ENCODE assay signal across 8 cellular contexts in genomic region chr11:3840289-3840869, GRCh38. TPM values are rescaled to one million over a fixed set of nuclear protein-coding genes. Genes with fewer than 3 reads are reported as not detected.
DNase-seq lines count a peak whose midpoint lies in the region; ATAC-seq and TF ChIP-seq lines count a peak whose summit lies in the region.

No MANE protein-coding gene starts in this region.

- H3K9me2 ChIP-seq in SU-DHL-6 (replicated peaks; ENCODE audit: insufficient read depth, low read length), result no peaks in the 10 kb centered on the region

- intact Hi-C loops in thyroid gland (cut with DNase I), result no loop called here

- H3K36me3 ChIP-seq in SU-DHL-6 (ENCODE audit: low read length) (no peaks in the 10 kb centered on the region), lung (ENCODE audit: control insufficient read depth in 2 of 2, insufficient read depth in 2 of 2, low read length in 2 of 2) (no peaks in the 10 kb centered on the region), thyroid gland (no peaks in the 10 kb centered on the region)

- H3K27ac ChIP-seq in SU-DHL-6 (ENCODE audit: low read depth, low read length) (peak overlapping the region; percentile 91), lung (ENCODE audit: low read depth in 1 of 2, low read length in 1 of 2) (peak overlapping the region; percentile 76 to 94), thyroid gland (peak overlapping the region; percentile 96 to 99 (median 97))

- no peaks in the 10 kb centered on the region; the same call in 1 of the 2 replicates for H4K20me1 ChIP-seq in SU-DHL-6 (ENCODE audit: low read depth, low read length)

- H2AFZ ChIP-seq in SU-DHL-6 (ENCODE audit: low read depth, low read length, severe bottlenecking), result peak overlapping the region; percentile 32

- no peaks in the 10 kb centered on the region for H3K27me3 ChIP-seq in SU-DHL-6 (ENCODE audit: low read length)
- H3K27me3 ChIP-seq in lung (ENCODE audit: control insufficient read depth, insufficient read depth), result no peaks in the 10 kb centered on the region
- H3K27me3 ChIP-seq in thyroid gland, result no peaks in the 10 kb centered on the region

- DNase-seq in activated gamma-delta T cell treated with Interleukin-2 at 50 U/mL for 16 hours, result peak; percentile 32
- DNase-seq in activated gamma-delta T cell (lab: John Stamatoyannopoulos, UW), result no peak
- DNase-seq in cerebellar cortex (ENCODE audit: low spot score), result peak; percentile 17
- DNase-seq in lung (ENCODE audit: low spot score), result no peak
- DNase-seq in thyroid gland, result no peak

- peak overlapping the region; percentile 83 for H3K9ac ChIP-seq in SU-DHL-6 (ENCODE audit: low read length)

- ATAC-seq in lung (ENCODE audit: insufficient read depth, low FRiP score) (peak; percentile 8), HG02623 (IDR thresholded peaks at IDR 0.05; ENCODE audit: unreplicated experiment) (no peak), GM18873 (IDR thresholded peaks at IDR 0.05; ENCODE audit: low FRiP score, unreplicated experiment) (no peak)

- peaks cover 12 to 31% of the 10 kb centered on the region in 2 donors for H3K4me1 ChIP-seq in lung (ENCODE audit: control insufficient read depth in 2 of 2, insufficient read depth in 2 of 2, low read length in 2 of 2)
- peaks cover 0 to 19% of the 10 kb centered on the region in 2 donors for H3K4me1 ChIP-seq in thyroid gland

- 0 to 1% methylated on average over 43 of the region's 43 CpGs for WGBS in lung, 2 donors
- WGBS in thyroid gland, 2 donors, result 0 to 1% methylated on average over 13 to 15 of the region's 43 CpGs

- H3K9me3 ChIP-seq in SU-DHL-6 (ENCODE audit: insufficient read depth, low read length) (no peaks in the 10 kb centered on the region), lung (ENCODE audit: control insufficient read depth in 2 of 2, insufficient read depth in 1 of 2, low read length in 1 of 2) (no peaks in the 10 kb centered on the region), thyroid gland (no peaks in the 10 kb centered on the region)

- H3K4me3 ChIP-seq in SU-DHL-6 (ENCODE audit: insufficient read depth, low read length, poor library complexity, severe bottlenecking) (peak overlapping the region; percentile 74), lung (peak overlapping the region; percentile 76), thyroid gland (replicated peaks in 1 of 3) (peak overlapping the region; percentile 53 to 99 (median 66))

- peaks cover 14% of the 10 kb centered on the region for H3F3A ChIP-seq in SU-DHL-6 (ENCODE audit: insufficient read depth)

- peak in 1 of 2 donors; percentile 42 for TF ChIP-seq POLR2A in thyroid gland (IDR thresholded peaks at IDR 0.05)

- TF ChIP-seq CTCF in SU-DHL-6 (IDR thresholded peaks at IDR 0.05; ENCODE audit: insufficient read depth, low read length, poor library complexity, severe bottlenecking) (no peak), lung (IDR thresholded peaks at IDR 0.05; ENCODE audit: control extremely low read depth, extremely low read depth) (no peak), thyroid gland (IDR thresholded peaks at IDR 0.05) (no peak)

- H3K79me2 ChIP-seq in SU-DHL-6 (ENCODE audit: insufficient read depth, low read length), result peaks cover 52% of the 10 kb centered on the region

- H3K4me2 ChIP-seq in SU-DHL-6 (ENCODE audit: low read depth, low read length, poor library complexity, severe bottlenecking), result peak overlapping the region; percentile 82

RNA-seq across cellular contexts. Expression of gene RHOG, which starts 0.4 kb away (rescaled TPM):
- total RNA-seq in lung (10 to 100 TPM; 15.4 to 95.8 TPM), thyroid gland (10 to 100 TPM; 17.3 to 39.0 (median 27.8) TPM)
- 100 to 1,000 TPM in 1 of 2 donors, 10 to 100 TPM in 1; 69.4 to 287 TPM for polyA plus RNA-seq in lung

RNA-seq across cellular contexts. Expression of gene STIM1, which starts 15.1 kb away (rescaled TPM):
- 10 to 100 TPM; 49.7 to 56.4 TPM for total RNA-seq in lung
- 10 to 100 TPM; 12.1 to 32.6 TPM for polyA plus RNA-seq in lung
- total RNA-seq in thyroid gland, result 10 to 100 TPM; 54.3 to 89.2 (median 71.0) TPM

RNA-seq across cellular contexts. Expression of gene PGAP2, which starts 32.0 kb away (rescaled TPM):
- total RNA-seq in lung, result 10 to 100 TPM; 22.4 to 23.6 TPM
- 10 to 100 TPM; 17.5 to 19.4 TPM for polyA plus RNA-seq in lung
- 10 to 100 TPM; 24.6 to 36.5 (median 30.5) TPM for total RNA-seq in thyroid gland

RNA-seq across cellular contexts. Expression of gene NUP98, which starts 43.0 kb away (rescaled TPM):
- total RNA-seq in lung (100 to 1,000 TPM in 1 of 2 donors, 10 to 100 TPM in 1; 67.1 to 109 TPM), thyroid gland (100 to 1,000 TPM; 117 to 188 (median 160) TPM)
- polyA plus RNA-seq in lung, result 10 to 100 TPM; 16.6 to 52.3 TPM

Comparison
In these comparisons a context has a peak if more than half of its experiments do, and no peak if none do; other contexts are left out.
1. DNase-seq: peak in activated gamma-delta T cell treated with Interleukin-2 at 50 U/mL for 16 hours (single experiment) and cerebellar cortex (single experiment); none in activated gamma-delta T cell (single experiment), lung (single experiment) and thyroid gland (0 of 2).
2. Peak in every context shown above with its lines, with median percentiles within 50 percentile points of each other: H3K27ac ChIP-seq and H3K4me3 ChIP-seq.